In genomic region chr1:109319114-109319513, GRCh38 we compare ENCODE assay signal across 23 cellular contexts. TPM values are rescaled to one million over a fixed set of nuclear protein-coding genes. Genes with fewer than 3 reads are reported as not detected.
DNase-seq lines count a peak whose midpoint lies in the region; ATAC-seq and TF ChIP-seq lines count a peak whose summit lies in the region.
"Had no signal": no experiment of that assay in that cellular context is flagged by ENCODE, and none has a peak within 500 bp of the region (broad histone marks: within the 10 kb centered on the region; RNA-seq: fewer than 3 reads in every experiment).

No MANE protein-coding gene starts in this region.

- H3K23ac ChIP-seq in mesendoderm (ENCODE audit: low read length) = no peak overlapping the region

- H3K56ac ChIP-seq in mesendoderm (ENCODE audit: low read length) = no peak overlapping the region

- H2AK5ac ChIP-seq in mesendoderm (ENCODE audit: low read length) = no peak overlapping the region

- H2BK15ac ChIP-seq in mesendoderm (replicated peaks; ENCODE audit: low read depth) = no peak overlapping the region

- H3K36me3 Mint-ChIP-seq in CD14-positive monocyte = peaks cover 94 to 99% of the 10 kb centered on the region in 2 donors

- no peak overlapping the region for H3K4ac ChIP-seq in mesendoderm (ENCODE audit: low read depth, low read length)

- H2BK120ac ChIP-seq in mesendoderm (ENCODE audit: low read depth, low read length) = no peak overlapping the region

- no peak overlapping the region for H3K27ac Mint-ChIP-seq in CD14-positive monocyte

- H3K9ac ChIP-seq in mesendoderm (ENCODE audit: low read length) = no peak overlapping the region

- H3K27me3 ChIP-seq in right atrium auricular region = no peaks in the 10 kb centered on the region
- no peaks in the 10 kb centered on the region for H3K27me3 ChIP-seq in mesendoderm (ENCODE audit: insufficient read depth, low read length, poor library complexity)

- TF ChIP-seq CTCF in right atrium auricular region (IDR thresholded peaks at IDR 0.05) (no peak), CD14-positive monocyte (IDR thresholded peaks at IDR 0.05) (no peak)

- H4K8ac ChIP-seq in mesendoderm (ENCODE audit: low read depth, low read length) = no peak overlapping the region

- H3K9me3 ChIP-seq in right atrium auricular region = no peaks in the 10 kb centered on the region

- peaks cover 0 to 4% (median 0%) of the 10 kb centered on the region in 7 donors for H3K9me3 Mint-ChIP-seq in CD14-positive monocyte
- H3K9me3 Mint-ChIP-seq: IgD-negative memory B cell had no signal

- no CpG with 5 or more reads among the region's 3 CpGs for WGBS in mesendoderm (ENCODE audit: extremely low coverage, insufficient coverage, low lambda C conversion rate)

- no peaks in the 10 kb centered on the region for H3K4me1 Mint-ChIP-seq in CD14-positive monocyte
- H3K4me1 Mint-ChIP-seq: IgD-negative memory B cell had no signal

- H3K4me3 ChIP-seq in right atrium auricular region = no peak overlapping the region
- no peak overlapping the region for H3K4me3 ChIP-seq in mesendoderm (ENCODE audit: low read length)

- H3K36me3 ChIP-seq in right atrium auricular region (peaks cover 99% of the 10 kb centered on the region), mesendoderm (ENCODE audit: control insufficient read depth, insufficient read depth, low read length) (no peaks in the 10 kb centered on the region)

- H3K18ac ChIP-seq in mesendoderm (ENCODE audit: low read length) = no peak overlapping the region

- H3K27me3 Mint-ChIP-seq in CD14-positive monocyte (ENCODE audit: low read depth in 3 of 3) = peaks cover 0 to 7% (median 6%) of the 10 kb centered on the region in 3 donors

- H3K4me2 ChIP-seq in mesendoderm (ENCODE audit: low read length) = no peak overlapping the region

- no peaks in the 10 kb centered on the region for H3K4me1 ChIP-seq in right atrium auricular region
- H3K4me1 ChIP-seq in mesendoderm (ENCODE audit: control insufficient read depth, low read depth, low read length) = no peaks in the 10 kb centered on the region

- DNase-seq in right atrium auricular region (ENCODE audit: low spot score) (peak; percentile 42), Right ventricle myocardium superior (no peak), mesendoderm (peak; percentile 65), CD14-positive monocyte (ENCODE audit: low spot score) (no peak), NCI-H2196 (lab: John Stamatoyannopoulos, UW; ENCODE audit: unreplicated experiment) (no peak)
- DNase-seq: 8988T, GDM1, GOT3, Karpas-422, NCI-H1694, NCI-H2081, NCI-H2171 treated with DMSO at 0.1 percent for 48 hours, NCI-H446, NCI-H526 had no signal

- intact Hi-C loops in Right ventricle myocardium superior (cut with DNase I) (no loop called here), CD14-positive monocyte (cut with micrococcal nuclease) (no loop called here)

- H3K27ac ChIP-seq in right atrium auricular region (no peak overlapping the region), cingulate gyrus (ENCODE audit: low read depth, low read length) (peak overlapping the region; percentile 1), mesendoderm (ENCODE audit: low read depth, low read length) (no peak overlapping the region)
- H3K27ac ChIP-seq: C4-2B had no signal

- no peak for ATAC-seq in Right ventricle myocardium superior (ENCODE audit: poor library complexity)
- no peak for ATAC-seq in GM21526 (IDR thresholded peaks at IDR 0.05; ENCODE audit: low FRiP score, unreplicated experiment)
- ATAC-seq: HCT116, Right ventricle myocardium inferior had no signal

- no peak overlapping the region for H2BK5ac ChIP-seq in mesendoderm (ENCODE audit: low read length)

- no peaks in the 10 kb centered on the region for H3K79me2 ChIP-seq in mesendoderm (ENCODE audit: control insufficient read depth, insufficient read depth, low read length)

- H3K79me1 ChIP-seq in mesendoderm (ENCODE audit: low read length) = no peaks in the 10 kb centered on the region

- no peak overlapping the region for H3K4me3 Mint-ChIP-seq in CD14-positive monocyte
- H3K4me3 Mint-ChIP-seq: IgD-negative memory B cell had no signal

- no peak overlapping the region for H4K5ac ChIP-seq in mesendoderm (ENCODE audit: low read length)

RNA-seq across cellular contexts. Expression of gene MYBPHL, which starts 12.3 kb away (rescaled TPM):
- total RNA-seq in right atrium auricular region = 100 to 1,000 TPM in 1 of 2 donors, 10 to 100 TPM in 1; 62.2 to 381 TPM
- 0.73 TPM for total RNA-seq in Right ventricle myocardium superior
- polyA plus RNA-seq in mesendoderm (2013, experiment 1 of 2) = 0.17 TPM
- polyA plus RNA-seq in mesendoderm (2013, experiment 2 of 2) = 0.21 TPM
- polyA plus RNA-seq in CD14-positive monocyte = under 1 TPM in 1 of 2 donors, not detected in 1; 0.13 TPM
- total RNA-seq: Daoy, M059J, Right ventricle myocardium inferior had no signal
- polyA plus RNA-seq: AG04450, IgD-negative memory B cell had no signal

RNA-seq across cellular contexts. Expression of gene PSRC1, which starts 36.2 kb away (rescaled TPM):
- total RNA-seq in right atrium auricular region = 1 to 10 TPM; 2.2 to 2.4 TPM
- total RNA-seq in Right ventricle myocardium superior = 0.73 TPM
- 57.7 TPM for polyA plus RNA-seq in mesendoderm (2013, experiment 1 of 2)
- polyA plus RNA-seq in mesendoderm (2013, experiment 2 of 2) = 61.1 TPM
- 1 to 10 TPM; 5.8 to 7.1 TPM for polyA plus RNA-seq in CD14-positive monocyte
- polyA plus RNA-seq: IgD-negative memory B cell had no signal

Comparison
In these comparisons a context has a peak if more than half of its experiments do, and no peak if none do; other contexts are left out.
1. DNase-seq: peak in right atrium auricular region (single experiment) and mesendoderm (single experiment); none in Right ventricle myocardium superior (single experiment), CD14-positive monocyte (single experiment) and NCI-H2196 (single experiment).
2. RNA of gene MYBPHL, which starts 12.3 kb away (total RNA-seq): 62.2 to 381 TPM in right atrium auricular region; 0.73 TPM in Right ventricle myocardium superior (single experiment); every median in the first group is over 10 times any median in the second.